Comparison of ENCODE assay signal across 8 cellular contexts in genomic region chr2:63078852-63079606, GRCh38. TPM values are rescaled to one million over a fixed set of nuclear protein-coding genes. Genes with fewer than 3 reads are reported as not detected.
DNase-seq lines count a peak whose midpoint lies in the region; ATAC-seq, FAIRE-seq and TF ChIP-seq lines count a peak whose summit lies in the region.

No MANE protein-coding gene starts in this region.

- intact Hi-C loops in Caco-2 (cut with micrococcal nuclease; ENCODE audit: unreplicated experiment), result loop anchor here (1.0 to 2.0 kb wide), 2 partner anchors 110 to 408 kb away; no protein-coding TSS in a partner anchor

- BruUV-seq in Caco-2 (replicated peaks; lab: Mats Ljungman, UMichigan), result no TSS peak

- H3K27me3 ChIP-seq in Caco-2 (replicated peaks; ENCODE audit: control insufficient read depth, insufficient read depth, low read length), result no peaks in the 10 kb centered on the region
- peaks cover 3% of the 10 kb centered on the region for H3K27me3 ChIP-seq in hepatocyte

- no peak overlapping the region for H3K4me2 ChIP-seq in hepatocyte

- peak; percentile 47 for TF ChIP-seq CTCF in Caco-2 (IDR thresholded peaks at IDR 0.05; ENCODE audit: insufficient read depth in 1 of 2, low read depth in 1 of 2, low read length in 1 of 2, severe bottlenecking in 1 of 2, unreplicated experiment in 1 of 2)
- no peak for TF ChIP-seq CTCF in GM20000 (IDR thresholded peaks at IDR 0.05; ENCODE audit: extremely low read depth, missing control alignments)
- TF ChIP-seq CTCF in hepatocyte (IDR thresholded peaks at IDR 0.05; ENCODE audit: poor library complexity), result peak; percentile 19

- no peak overlapping the region for H3K27ac ChIP-seq in hepatocyte

- no peaks in the 10 kb centered on the region for H3K9me2 ChIP-seq in hepatocyte (replicated peaks; ENCODE audit: insufficient read depth)

- no peaks in the 10 kb centered on the region for H3K27me3 Mint-ChIP-seq in Caco-2 (ENCODE audit: insufficient read depth, unreplicated experiment)

- no peaks in the 10 kb centered on the region for H3K36me3 Mint-ChIP-seq in Caco-2 (ENCODE audit: insufficient read depth, unreplicated experiment)

- H3K79me2 ChIP-seq in hepatocyte, result no peaks in the 10 kb centered on the region

- no peaks in the 10 kb centered on the region for H4K20me1 ChIP-seq in hepatocyte (ENCODE audit: insufficient read depth, poor library complexity, severe bottlenecking)

- no peak overlapping the region for H3K4me3 ChIP-seq in Caco-2 (ENCODE audit: low read depth, low read length)
- H3K4me3 ChIP-seq in hepatocyte, result no peak overlapping the region

- H3K36me3 ChIP-seq in Caco-2 (ENCODE audit: control insufficient read depth, insufficient read depth, low read length), result no peaks in the 10 kb centered on the region
- H3K36me3 ChIP-seq in hepatocyte (replicated peaks; ENCODE audit: insufficient read depth, low read depth), result no peaks in the 10 kb centered on the region

- WGBS in hepatocyte (ENCODE audit: low lambda C conversion rate, missing lambda C conversion rate), result 67% methylated on average over 4 of the region's 4 CpGs

- peaks cover 26% of the 10 kb centered on the region for H3K4me1 ChIP-seq in Caco-2
- no peaks in the 10 kb centered on the region for H3K4me1 ChIP-seq in hepatocyte (ENCODE audit: insufficient read depth)

- POLR2A ChIA-PET in Caco-2 (lab: Charles Lee), result interaction anchor here (0.5 kb wide), 1 partner anchor 98 kb away, joined by 3 read pairs; no protein-coding TSS in a partner anchor

- peak; percentile 80 for FAIRE-seq in RCC 7860 (lab: Jason Lieb, UNC)

- no peak overlapping the region for H3K4me3 Mint-ChIP-seq in Caco-2 (ENCODE audit: unreplicated experiment)

- H3K4me1 Mint-ChIP-seq in Caco-2 (ENCODE audit: low read depth, unreplicated experiment), result peaks cover 12% of the 10 kb centered on the region

- ATAC-seq in GM21447 (IDR thresholded peaks at IDR 0.05; ENCODE audit: unreplicated experiment) (no peak), GM18870 (IDR thresholded peaks at IDR 0.05; ENCODE audit: unreplicated experiment) (no peak), HG02840 (IDR thresholded peaks at IDR 0.05; ENCODE audit: low FRiP score, unreplicated experiment) (no peak)

- H3K27ac Mint-ChIP-seq in Caco-2 (ENCODE audit: unreplicated experiment), result no peak overlapping the region

- no peaks in the 10 kb centered on the region for H3K9me3 Mint-ChIP-seq in Caco-2 (ENCODE audit: unreplicated experiment)

- DNase-seq in Caco-2 (peak; percentile 47 to 63), GM20000 (ENCODE audit: low spot score) (peak; percentile 14), RCC 7860 (ENCODE audit: low spot score) (peak; percentile 55), hepatocyte (ENCODE audit: low spot score) (no peak), HK-2 (ENCODE audit: unreplicated experiment) (no peak)

- H3K9me3 ChIP-seq in Caco-2, result no peaks in the 10 kb centered on the region
- H3K9me3 ChIP-seq in hepatocyte (ENCODE audit: low read depth), result no peaks in the 10 kb centered on the region

- no peak overlapping the region for H2AFZ ChIP-seq in hepatocyte

- CTCF ChIA-PET in Caco-2 (lab: Charles Lee), result interaction anchor here (0.5 kb wide), 1 partner anchor 783 kb away, joined by 3 read pairs; no protein-coding TSS in a partner anchor

RNA-seq across cellular contexts. Expression of gene OTX1, which starts 28.4 kb away (rescaled TPM):
- total RNA-seq in Caco-2 (2022) (14.4 and 16.0 TPM in 2 replicates), hepatocyte (0.07 TPM in 1 of 2 replicates, not detected in the other)
- polyA plus RNA-seq in hepatocyte, result 0.52 TPM in 1 of 2 replicates, not detected in the other

Comparison
In these comparisons a context has a peak if more than half of its experiments do, and no peak if none do; other contexts are left out.
1. DNase-seq: peak in Caco-2 (2 of 2), GM20000 (single experiment) and RCC 7860 (single experiment); none in hepatocyte (single experiment) and HK-2 (single experiment).
2. RNA of gene OTX1, which starts 28.4 kb away (total RNA-seq): 14.4 to 16.0 TPM in Caco-2; 0.07 TPM in hepatocyte; every median in the first group is over 10 times any median in the second.